9 cellular contexts compared by ENCODE assay signal in the genomic region with DNA sequence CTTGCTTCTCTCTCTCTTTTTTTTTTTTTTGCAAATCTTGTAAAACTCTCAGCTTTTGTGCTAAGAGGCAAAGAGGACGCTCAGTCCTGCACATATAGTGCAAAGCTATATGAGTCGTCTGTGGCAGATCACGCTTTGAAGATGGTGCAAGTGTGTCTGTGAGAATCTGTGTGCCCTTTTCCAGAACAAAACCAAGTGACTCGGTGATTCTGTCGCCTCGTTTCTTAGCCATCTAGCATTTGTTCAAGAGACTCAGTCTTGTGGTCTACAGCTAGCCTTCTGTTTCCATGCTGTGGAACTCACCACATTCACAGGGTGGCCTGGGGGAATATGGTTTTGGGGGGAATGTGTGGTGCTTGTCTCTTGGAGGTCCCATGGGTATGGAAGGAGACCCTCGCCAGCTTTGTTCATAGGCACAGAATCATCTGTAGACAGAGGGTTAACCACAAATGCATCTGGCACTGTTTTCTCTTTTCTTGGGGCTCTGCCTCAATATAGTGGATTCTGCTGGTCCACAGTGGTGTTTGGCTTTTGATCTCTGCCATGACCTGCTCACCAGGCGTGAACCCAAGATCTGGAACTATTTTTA.
DNase-seq lines count a peak whose midpoint lies in the region; ATAC-seq and TF ChIP-seq lines count a peak whose summit lies in the region.
"Had no signal": no experiment of that assay in that cellular context is flagged by ENCODE, and none has a peak within 500 bp of the region (broad histone marks: within the 10 kb centered on the region; RNA-seq: fewer than 3 reads in every experiment).

No MANE protein-coding gene starts in this region.

- H3K27ac Mint-ChIP-seq in endodermal cell, result peak overlapping the region; percentile 97

- WGBS in endodermal cell (ENCODE audit: insufficient coverage in 1 of 2, insufficient read length in 1 of 2), 2 experiments, result 92 to 100% methylated on average over 5 to 8 of the region's 8 CpGs

- no peaks in the 10 kb centered on the region for H3K36me3 Mint-ChIP-seq in endodermal cell (ENCODE audit: low read depth)

- peak overlapping the region; percentile 81 for H3K4me2 ChIP-seq in osteoblast (ENCODE audit: insufficient read depth, low read length)

- H3K4me1 Mint-ChIP-seq in endodermal cell, result peaks cover 87% of the 10 kb centered on the region

- H2AFZ ChIP-seq in osteoblast (ENCODE audit: low read length), result no peak overlapping the region

- peaks cover 56% of the 10 kb centered on the region for H4K20me1 ChIP-seq in osteoblast (ENCODE audit: insufficient read depth, low read length)

- ATAC-seq in GM19452 (IDR thresholded peaks at IDR 0.05; ENCODE audit: unreplicated experiment), result no peak
- no peak for ATAC-seq in HG02642 (IDR thresholded peaks at IDR 0.05; ENCODE audit: poor library complexity, unreplicated experiment)
- no peak for ATAC-seq in HG03442 (IDR thresholded peaks at IDR 0.05; ENCODE audit: unreplicated experiment)

- H3K9me3 ChIP-seq in Peyer's patch, result no peaks in the 10 kb centered on the region
- H3K9me3 ChIP-seq in endodermal cell (ENCODE audit: control insufficient read depth, low read length), result no peaks in the 10 kb centered on the region
- H3K9me3 ChIP-seq in osteoblast (ENCODE audit: low read depth, low read length), result no peaks in the 10 kb centered on the region

- H3K4me1 ChIP-seq in Peyer's patch, result peaks cover 0 to 41% (median 2%) of the 10 kb centered on the region in 4 donors
- peaks cover 21% of the 10 kb centered on the region for H3K4me1 ChIP-seq in endodermal cell (ENCODE audit: control insufficient read depth, insufficient read depth, low read length)
- peaks cover 72% of the 10 kb centered on the region for H3K4me1 ChIP-seq in osteoblast (ENCODE audit: insufficient read depth, low read length)

- peak overlapping the region; percentile 57 for H3K4me3 Mint-ChIP-seq in endodermal cell

- peak overlapping the region; percentile 57 to 83 (median 71) for H3K27ac ChIP-seq in Peyer's patch
- H3K27ac ChIP-seq in endodermal cell (ENCODE audit: low read depth, low read length), result peak overlapping the region; percentile 78
- peak overlapping the region; percentile 98 for H3K27ac ChIP-seq in osteoblast (ENCODE audit: low read depth, low read length)

- no peak for TF ChIP-seq CTCF in BJ (IDR thresholded peaks at IDR 0.05; ENCODE audit: insufficient read depth, low read depth, low read length)
- no peak for TF ChIP-seq CTCF in Peyer's patch (IDR thresholded peaks at IDR 0.05)
- TF ChIP-seq CTCF in endodermal cell (conservative IDR thresholded peaks at IDR 0.05), result no peak
- no peak for TF ChIP-seq CTCF in osteoblast (IDR thresholded peaks at IDR 0.05; ENCODE audit: extremely low read depth, low read depth, low read length)

- DNase-seq in BJ (ENCODE audit: low read depth) (no peak), Peyer's patch (no peak), endodermal cell (no peak), osteoblast (ENCODE audit: insufficient read length, low spot score, missing footprints) (no peak), A172 (ENCODE audit: low spot score) (no peak)
- DNase-seq: NCI-H2029 treated with DMSO at 0.1 percent for 48 hours had no signal

- H3K79me2 ChIP-seq in osteoblast (ENCODE audit: insufficient read depth, low read length), result peaks cover 96% of the 10 kb centered on the region

- H3K4me3 ChIP-seq in BJ (ENCODE audit: low read depth, low read length), result peak overlapping the region; percentile 27
- H3K4me3 ChIP-seq in Peyer's patch, result peak overlapping the region in 3 of 4 donors; percentile 13 to 32 (median 24)
- peak overlapping the region; percentile 74 for H3K4me3 ChIP-seq in endodermal cell (ENCODE audit: low read length)
- H3K4me3 ChIP-seq in osteoblast (ENCODE audit: insufficient read depth, low read length), result peak overlapping the region; percentile 67

- CTCF ChIA-PET in BJ (lab: Yijun Ruan, JAX), result interaction anchor here (1.2 to 1.7 kb wide), 3 partner anchors 17 to 552 kb away, joined by 3 to 4 read pairs (median 3); no protein-coding TSS in a partner anchor

- no peaks in the 10 kb centered on the region; the same call in 1 of the 2 replicates for H3K36me3 ChIP-seq in BJ (ENCODE audit: control insufficient read depth, insufficient read depth, low read length)
- no peaks in the 10 kb centered on the region for H3K36me3 ChIP-seq in Peyer's patch
- no peaks in the 10 kb centered on the region for H3K36me3 ChIP-seq in endodermal cell (ENCODE audit: control insufficient read depth, insufficient read depth, low read length)
- peaks cover 4% of the 10 kb centered on the region for H3K36me3 ChIP-seq in osteoblast (ENCODE audit: insufficient read depth, low read length)

- POLR2A ChIA-PET in BJ (lab: Charles Lee), result interaction anchor here (0.6 kb wide), 1 partner anchor 579 kb away, joined by 3 read pairs; no protein-coding TSS in a partner anchor

- no peaks in the 10 kb centered on the region for H3K9me3 Mint-ChIP-seq in endodermal cell

- H3K9ac ChIP-seq in endodermal cell (ENCODE audit: extremely low read depth, low read length, poor library complexity, severe bottlenecking), result peak overlapping the region; percentile 61

- H3K27me3 Mint-ChIP-seq in endodermal cell (ENCODE audit: insufficient read depth), result no peaks in the 10 kb centered on the region

- H3K27me3 ChIP-seq in BJ (ENCODE audit: control insufficient read depth, insufficient read depth, low read length) (no peaks in the 10 kb centered on the region), Peyer's patch (no peaks in the 10 kb centered on the region), endodermal cell (ENCODE audit: control insufficient read depth, insufficient read depth, low read length, poor library complexity, severe bottlenecking) (no peaks in the 10 kb centered on the region), osteoblast (ENCODE audit: insufficient read depth, low read length) (no peaks in the 10 kb centered on the region)

- TF ChIP-seq POLR2A in Peyer's patch (IDR thresholded peaks at IDR 0.05), result no peak

Comparison
In these comparisons a context has a peak if more than half of its experiments do, and no peak if none do; other contexts are left out.
1. H3K4me3 ChIP-seq: peak in every context shown above with its lines; median percentile 74 in endodermal cell; 67 in osteoblast; 27 in BJ; 24 in Peyer's patch.